Comparison of ENCODE assay signal across 21 cellular contexts in genomic region chr10:18240185-18240882, GRCh38.
DNase-seq lines count a peak whose midpoint lies in the region; ATAC-seq, FAIRE-seq and TF ChIP-seq lines count a peak whose summit lies in the region.
"Had no signal": no experiment of that assay in that cellular context is flagged by ENCODE, and none has a peak within 500 bp of the region (broad histone marks: within the 10 kb centered on the region; RNA-seq: fewer than 3 reads in every experiment).

No MANE protein-coding gene starts in this region.

- H3K4me3 Mint-ChIP-seq in dendritic cell treated with granulocyte-macrophage colony-stimulating factor and Interleukin-4, amounts not matched to agents 40 ng/mL and 50 ng/mL, for 4 days, result no peak overlapping the region
- H3K4me3 Mint-ChIP-seq: IgD-negative memory B cell; T-helper 1 cell treated with Interleukin-12 subunit alpha and Interleukin-12 subunit beta and Interleukin-4 antibody, amounts not matched to agents 30 μg/mL and 1 μg/mL, for 36 hours had no signal

- ATAC-seq in HG02884 (IDR thresholded peaks at IDR 0.05; ENCODE audit: unreplicated experiment) (no peak), GM21576 (IDR thresholded peaks at IDR 0.05; ENCODE audit: unreplicated experiment) (no peak)

- H3K4me1 Mint-ChIP-seq in dendritic cell treated with granulocyte-macrophage colony-stimulating factor and Interleukin-4, amounts not matched to agents 40 ng/mL and 50 ng/mL, for 4 days (ENCODE audit: low read depth), result peaks cover 10% of the 10 kb centered on the region
- H3K4me1 Mint-ChIP-seq: IgD-negative memory B cell had no signal

- H3K27me3 Mint-ChIP-seq in dendritic cell treated with granulocyte-macrophage colony-stimulating factor and Interleukin-4, amounts not matched to agents 40 ng/mL and 50 ng/mL, for 4 days, result peaks cover 6% of the 10 kb centered on the region
- H3K27me3 Mint-ChIP-seq: IgD-negative memory B cell had no signal

- TF ChIP-seq CTCF in AG09319 (IDR thresholded peaks at IDR 0.05; ENCODE audit: low read depth, low read length), result no peak

- peak overlapping the region; percentile 30 for H3K27ac Mint-ChIP-seq in dendritic cell treated with granulocyte-macrophage colony-stimulating factor and Interleukin-4, amounts not matched to agents 40 ng/mL and 50 ng/mL, for 4 days
- H3K27ac Mint-ChIP-seq: IgD-negative memory B cell; T-helper 1 cell treated with Interleukin-12 subunit alpha and Interleukin-12 subunit beta and Interleukin-4 antibody, amounts not matched to agents 30 μg/mL and 1 μg/mL, for 36 hours had no signal

- FAIRE-seq in frontal cortex (lab: Jason Lieb, UNC), result no peak
- FAIRE-seq in GM12892 (lab: Jason Lieb, UNC), result no peak
- FAIRE-seq: D721Med had no signal

- peak; percentile 49 for DNase-seq in AG09319 (ENCODE audit: extremely low read depth, low read depth)
- peak; percentile 50 to 79 for DNase-seq in NOMO-1 (lab: John Stamatoyannopoulos, UW; ENCODE audit: unreplicated experiment in 2 of 2)
- DNase-seq in islet precursor cell, result peak; percentile 33
- DNase-seq in frontal cortex (ENCODE audit: low spot score in 2 of 2), result no peak
- DNase-seq in GM12892 (ENCODE audit: insufficient read length), result no peak
- DNase-seq: activated CD4-positive, alpha-beta T cell treated with anti-CD3 and anti-CD28 coated beads, Interleukin-2, amount 50 U/mL, for 1 hour; activated CD8-positive, alpha-beta memory T cell treated with anti-CD3 and anti-CD28 coated beads, Interleukin-2, amount 50 U/mL, for 4 hours; activated gamma-delta T cell; C1 segment of cervical spinal cord; central memory CD4-positive, alpha-beta T cell; erythroblast; NCI-H1694; NCI-H69; SIG-M5; testis had no signal

- intact Hi-C loops in dendritic cell treated with granulocyte-macrophage colony-stimulating factor and Interleukin-4, amounts not matched to agents 40 ng/mL and 50 ng/mL, for 4 days (cut with micrococcal nuclease), result no loop called here

- no peak for TF ChIP-seq POLR2A in GM12892 (IDR thresholded peaks at IDR 0.05; ENCODE audit: low read depth, low read length)

- H3K36me3 Mint-ChIP-seq in dendritic cell treated with granulocyte-macrophage colony-stimulating factor and Interleukin-4, amounts not matched to agents 40 ng/mL and 50 ng/mL, for 4 days (ENCODE audit: low read depth), result no peaks in the 10 kb centered on the region
- H3K36me3 Mint-ChIP-seq: IgD-negative memory B cell had no signal

- H3K9me3 Mint-ChIP-seq in dendritic cell treated with granulocyte-macrophage colony-stimulating factor and Interleukin-4, amounts not matched to agents 40 ng/mL and 50 ng/mL, for 4 days, result peaks cover 10% of the 10 kb centered on the region
- H3K9me3 Mint-ChIP-seq: T-helper 1 cell treated with Interleukin-12 subunit alpha and Interleukin-12 subunit beta and Interleukin-4 antibody, amounts not matched to agents 30 μg/mL and 1 μg/mL, for 36 hours had no signal

Comparison
In these comparisons a context has a peak if more than half of its experiments do, and no peak if none do; other contexts are left out.
1. DNase-seq: peak in AG09319 (single experiment), NOMO-1 (2 of 2) and islet precursor cell (single experiment); none in frontal cortex (0 of 2) and GM12892 (single experiment).